Comparison of ENCODE assay signal across 22 cellular contexts in genomic region chr3:169091196-169091595, GRCh38.
DNase-seq lines count a peak whose midpoint lies in the region; ATAC-seq, FAIRE-seq and TF ChIP-seq lines count a peak whose summit lies in the region.
"Had no signal": no experiment of that assay in that cellular context is flagged by ENCODE, and none has a peak within 500 bp of the region (broad histone marks: within the 10 kb centered on the region; RNA-seq: fewer than 3 reads in every experiment).

No MANE protein-coding gene starts in this region.

- H3K27ac ChIP-seq in brain microvascular endothelial cell (peak overlapping the region; percentile 12), foreskin keratinocyte (peak overlapping the region; percentile 57)
- H3K27ac ChIP-seq: KMS-11, neutrophil, upper lobe of right lung had no signal

- H3K4me1 ChIP-seq in foreskin keratinocyte = peaks cover 13% of the 10 kb centered on the region
- H3K4me1 ChIP-seq: BE2C had no signal

- no peak overlapping the region for H3K4me3 ChIP-seq in brain microvascular endothelial cell (ENCODE audit: low read depth, low read length)
- H3K4me3 ChIP-seq: upper lobe of right lung had no signal

- no peak for FAIRE-seq in frontal cortex (lab: Jason Lieb, UNC)

- in situ Hi-C loops in brain microvascular endothelial cell (cut with HindIII; ENCODE audit: low pct_ligation_motif_present, low sequenced_read_pairs) = no loop called here

- DNase-seq in DMS 273 (lab: John Stamatoyannopoulos, UW; ENCODE audit: unreplicated experiment) (peak; percentile 87), HT1080 (ENCODE audit: low read depth) (peak; percentile 72), brain microvascular endothelial cell (peak; percentile 34), foreskin keratinocyte (peak; percentile 53 to 78), C1 segment of cervical spinal cord (lab: John Stamatoyannopoulos, UW) (no peak), frontal cortex (ENCODE audit: low spot score in 2 of 2) (no peak)
- DNase-seq: activated B cell treated with CpG ODN at 0.5 μM for 24 hours; activated effector memory CD4-positive, alpha-beta T cell treated with anti-CD3 and anti-CD28 coated beads, Interleukin-2, amount 50 U/mL, for 16 hours; anterior cingulate cortex; BE2C; DMS153; H7; immature natural killer cell; NCI-H1694 treated with DMSO at 0.1 percent for 48 hours; NCI-H510A treated with DMSO at 0.1 percent for 48 hours; stimulated activated naive B cell treated with anti-CD40 and anti-IgM and Interleukin-4, amounts not matched to agents 10 μg/mL and 1 μg/mL and 100 μg/mL, for 72 hours; T-cell; upper lobe of right lung had no signal

- H3K36me3 ChIP-seq in brain microvascular endothelial cell (replicated peaks) = peaks cover 4% of the 10 kb centered on the region
- H3K36me3 ChIP-seq: BE2C, neutrophil had no signal

- peak; percentile 99 for ATAC-seq in foreskin keratinocyte
- no peak for ATAC-seq in GM21447 (IDR thresholded peaks at IDR 0.05; ENCODE audit: unreplicated experiment)
- ATAC-seq in GM21723 (IDR thresholded peaks at IDR 0.05; ENCODE audit: unreplicated experiment) = no peak
- ATAC-seq: stimulated activated naive B cell treated with anti-CD40 and anti-IgM and Interleukin-4, amounts not matched to agents 10 μg/mL and 1 μg/mL and 100 μg/mL, for 72 hours; T-cell; upper lobe of right lung had no signal

- TF ChIP-seq CTCF in brain microvascular endothelial cell (IDR thresholded peaks at IDR 0.05; ENCODE audit: low read depth, low read length, missing control alignments) (no peak), foreskin keratinocyte (conservative IDR thresholded peaks at IDR 0.05) (no peak)

- H3K27me3 ChIP-seq in brain microvascular endothelial cell (replicated peaks) (no peaks in the 10 kb centered on the region), foreskin keratinocyte (no peaks in the 10 kb centered on the region)
- H3K27me3 ChIP-seq: neutrophil, upper lobe of right lung had no signal

Comparison
In these comparisons a context has a peak if more than half of its experiments do, and no peak if none do; other contexts are left out.
1. DNase-seq: peak in DMS 273 (single experiment), HT1080 (single experiment), brain microvascular endothelial cell (single experiment) and foreskin keratinocyte (2 of 2); none in C1 segment of cervical spinal cord (0 of 14) and frontal cortex (0 of 2).